In genomic region chr19:30253581-30253996, GRCh38 we compare ENCODE assay signal across 1 cellular context.
TF ChIP-seq lines count a peak whose summit lies in the region.

No MANE protein-coding gene starts in this region.

TF ChIP-seq in HEK293, 187 proteins besides CTCF, POLR2A, EP300 and RAD21 (continued from another document and continues in another):
- TF ChIP-seq REST (tag by site-specific recombination; IDR thresholded peaks at IDR 0.05) (no peak), ZNF2 (tag by site-specific recombination; IDR thresholded peaks at IDR 0.05) (no peak), ZNF211 (tag by site-specific recombination; IDR thresholded peaks at IDR 0.05; ENCODE audit: low read depth) (no peak), ZNF558 (tag by site-specific recombination; IDR thresholded peaks at IDR 0.05) (no peak), ZNF157 (tag by site-specific recombination; IDR thresholded peaks at IDR 0.05) (no peak), ZNF155 (tag by site-specific recombination; IDR thresholded peaks at IDR 0.05) (no peak), ZBTB48 (tag by site-specific recombination; IDR thresholded peaks at IDR 0.05) (no peak), SALL2 (tag by site-specific recombination; IDR thresholded peaks at IDR 0.05; ENCODE audit: borderline replicate concordance) (no peak), TRIM28 (IDR thresholded peaks at IDR 0.05; ENCODE audit: borderline replicate concordance, low read length) (no peak), ZSCAN30 (tag by site-specific recombination; IDR thresholded peaks at IDR 0.05) (no peak), ZNF311 (tag by site-specific recombination; IDR thresholded peaks at IDR 0.05; ENCODE audit: borderline replicate concordance) (no peak), ZNF121 (tag by site-specific recombination; IDR thresholded peaks at IDR 0.05) (no peak), ZNF677 (tag by site-specific recombination; IDR thresholded peaks at IDR 0.05) (no peak), ZSCAN23 (tag by site-specific recombination; IDR thresholded peaks at IDR 0.05) (no peak), ZBTB1 (tag by site-specific recombination; IDR thresholded peaks at IDR 0.05) (no peak), ZNF549 (tag by site-specific recombination; IDR thresholded peaks at IDR 0.05) (no peak), ZNF544 (tag by site-specific recombination; IDR thresholded peaks at IDR 0.05) (no peak), ZNF692 (tag by site-specific recombination; IDR thresholded peaks at IDR 0.05) (0 out of 2 replicates have a peak, but pooled peaks have one; percentile 12), ZNF791 (tag by site-specific recombination; IDR thresholded peaks at IDR 0.05) (no peak), ZNF560 (tag by site-specific recombination; IDR thresholded peaks at IDR 0.05; ENCODE audit: borderline replicate concordance) (no peak), ZFP3 (tag by site-specific recombination; IDR thresholded peaks at IDR 0.05; ENCODE audit: low read depth) (no peak), ZNF426 (tag by site-specific recombination; IDR thresholded peaks at IDR 0.05) (no peak), ZNF169 (tag by site-specific recombination; IDR thresholded peaks at IDR 0.05) (no peak), ZNF354C (tag by site-specific recombination; IDR thresholded peaks at IDR 0.05; ENCODE audit: borderline replicate concordance, low read depth) (no peak), ZNF747 (tag by site-specific recombination; IDR thresholded peaks at IDR 0.05) (no peak), ZNF391 (tag by site-specific recombination; IDR thresholded peaks at IDR 0.05; ENCODE audit: borderline replicate concordance, low read depth) (no peak), SP2 (tag by site-specific recombination; IDR thresholded peaks at IDR 0.05) (peak; percentile 53), ZNF585B (tag by site-specific recombination; IDR thresholded peaks at IDR 0.05) (no peak), ZNF488 (tag by site-specific recombination; IDR thresholded peaks at IDR 0.05) (no peak), ZNF670 (tag by site-specific recombination; IDR thresholded peaks at IDR 0.05; ENCODE audit: low read depth) (no peak), ZNF404 (tag by site-specific recombination; IDR thresholded peaks at IDR 0.05) (no peak), ZNF146 (tag by site-specific recombination; IDR thresholded peaks at IDR 0.05) (no peak), ZNF23 (tag by site-specific recombination; IDR thresholded peaks at IDR 0.05; ENCODE audit: borderline replicate concordance) (no peak), PRDM10 (tag by site-specific recombination; IDR thresholded peaks at IDR 0.05) (0 out of 2 replicates have a peak, but pooled peaks have one; percentile 41), ZNF521 (tag by site-specific recombination; IDR thresholded peaks at IDR 0.05) (no peak), TCF7L2 (IDR thresholded peaks at IDR 0.05; ENCODE audit: borderline replicate concordance, low read depth, low read length) (no peak), ZNF423 (tag by site-specific recombination; IDR thresholded peaks at IDR 0.05) (0 out of 2 replicates have a peak, but pooled peaks have one; percentile 25)
- TF ChIP-seq, protein P1, sequence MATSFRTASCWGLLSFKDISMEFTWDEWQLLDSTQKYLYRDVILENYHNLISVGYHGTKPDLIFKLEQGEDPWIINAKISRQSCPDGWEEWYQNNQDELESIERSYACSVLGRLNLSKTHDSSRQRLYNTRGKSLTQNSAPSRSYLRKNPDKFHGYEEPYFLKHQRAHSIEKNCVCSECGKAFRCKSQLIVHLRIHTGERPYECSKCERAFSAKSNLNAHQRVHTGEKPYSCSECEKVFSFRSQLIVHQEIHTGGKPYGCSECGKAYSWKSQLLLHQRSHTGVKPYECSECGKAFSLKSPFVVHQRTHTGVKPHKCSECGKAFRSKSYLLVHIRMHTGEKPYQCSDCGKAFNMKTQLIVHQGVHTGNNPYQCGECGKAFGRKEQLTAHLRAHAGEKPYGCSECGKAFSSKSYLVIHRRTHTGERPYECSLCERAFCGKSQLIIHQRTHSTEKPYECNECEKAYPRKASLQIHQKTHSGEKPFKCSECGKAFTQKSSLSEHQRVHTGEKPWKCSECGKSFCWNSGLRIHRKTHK (tag by site-specific recombination; IDR thresholded peaks at IDR 0.05), result no peak
- TF ChIP-seq, protein P2, sequence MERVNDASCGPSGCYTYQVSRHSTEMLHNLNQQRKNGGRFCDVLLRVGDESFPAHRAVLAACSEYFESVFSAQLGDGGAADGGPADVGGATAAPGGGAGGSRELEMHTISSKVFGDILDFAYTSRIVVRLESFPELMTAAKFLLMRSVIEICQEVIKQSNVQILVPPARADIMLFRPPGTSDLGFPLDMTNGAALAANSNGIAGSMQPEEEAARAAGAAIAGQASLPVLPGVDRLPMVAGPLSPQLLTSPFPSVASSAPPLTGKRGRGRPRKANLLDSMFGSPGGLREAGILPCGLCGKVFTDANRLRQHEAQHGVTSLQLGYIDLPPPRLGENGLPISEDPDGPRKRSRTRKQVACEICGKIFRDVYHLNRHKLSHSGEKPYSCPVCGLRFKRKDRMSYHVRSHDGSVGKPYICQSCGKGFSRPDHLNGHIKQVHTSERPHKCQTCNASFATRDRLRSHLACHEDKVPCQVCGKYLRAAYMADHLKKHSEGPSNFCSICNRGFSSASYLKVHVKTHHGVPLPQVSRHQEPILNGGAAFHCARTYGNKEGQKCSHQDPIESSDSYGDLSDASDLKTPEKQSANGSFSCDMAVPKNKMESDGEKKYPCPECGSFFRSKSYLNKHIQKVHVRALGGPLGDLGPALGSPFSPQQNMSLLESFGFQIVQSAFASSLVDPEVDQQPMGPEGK (tag by site-specific recombination; IDR thresholded peaks at IDR 0.05), result peak; percentile 88
- TF ChIP-seq, protein P3, sequence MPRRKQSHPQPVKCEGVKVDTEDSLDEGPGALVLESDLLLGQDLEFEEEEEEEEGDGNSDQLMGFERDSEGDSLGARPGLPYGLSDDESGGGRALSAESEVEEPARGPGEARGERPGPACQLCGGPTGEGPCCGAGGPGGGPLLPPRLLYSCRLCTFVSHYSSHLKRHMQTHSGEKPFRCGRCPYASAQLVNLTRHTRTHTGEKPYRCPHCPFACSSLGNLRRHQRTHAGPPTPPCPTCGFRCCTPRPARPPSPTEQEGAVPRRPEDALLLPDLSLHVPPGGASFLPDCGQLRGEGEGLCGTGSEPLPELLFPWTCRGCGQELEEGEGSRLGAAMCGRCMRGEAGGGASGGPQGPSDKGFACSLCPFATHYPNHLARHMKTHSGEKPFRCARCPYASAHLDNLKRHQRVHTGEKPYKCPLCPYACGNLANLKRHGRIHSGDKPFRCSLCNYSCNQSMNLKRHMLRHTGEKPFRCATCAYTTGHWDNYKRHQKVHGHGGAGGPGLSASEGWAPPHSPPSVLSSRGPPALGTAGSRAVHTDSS (tag by site-specific recombination; IDR thresholded peaks at IDR 0.05), result no peak
- TF ChIP-seq, protein P4, sequence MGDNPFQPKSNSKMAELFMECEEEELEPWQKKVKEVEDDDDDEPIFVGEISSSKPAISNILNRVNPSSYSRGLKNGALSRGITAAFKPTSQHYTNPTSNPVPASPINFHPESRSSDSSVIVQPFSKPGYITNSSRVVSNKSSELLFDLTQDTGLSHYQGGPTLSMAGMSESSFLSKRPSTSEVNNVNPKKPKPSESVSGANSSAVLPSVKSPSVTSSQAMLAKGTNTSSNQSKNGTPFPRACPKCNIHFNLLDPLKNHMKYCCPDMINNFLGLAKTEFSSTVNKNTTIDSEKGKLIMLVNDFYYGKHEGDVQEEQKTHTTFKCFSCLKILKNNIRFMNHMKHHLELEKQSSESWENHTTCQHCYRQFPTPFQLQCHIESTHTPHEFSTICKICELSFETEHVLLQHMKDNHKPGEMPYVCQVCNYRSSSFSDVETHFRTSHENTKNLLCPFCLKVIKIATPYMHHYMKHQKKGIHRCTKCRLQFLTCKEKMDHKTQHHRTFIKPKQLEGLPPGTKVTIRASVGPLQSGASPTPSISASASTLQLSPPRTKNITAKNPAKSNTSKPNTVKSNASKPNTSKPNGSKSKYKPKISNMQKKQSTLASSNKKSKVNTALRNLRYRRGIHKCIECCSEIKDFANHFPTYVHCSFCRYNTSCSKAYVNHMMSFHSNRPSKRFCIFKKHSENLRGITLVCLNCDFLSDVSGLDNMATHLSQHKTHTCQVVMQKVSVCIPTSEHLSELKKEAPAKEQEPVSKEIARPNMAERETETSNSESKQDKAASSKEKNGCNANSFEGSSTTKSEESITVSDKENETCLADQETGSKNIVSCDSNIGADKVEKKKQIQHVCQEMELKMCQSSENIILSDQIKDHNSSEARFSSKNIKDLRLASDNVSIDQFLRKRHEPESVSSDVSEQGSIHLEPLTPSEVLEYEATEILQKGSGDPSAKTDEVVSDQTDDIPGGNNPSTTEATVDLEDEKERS (tag by site-specific recombination; IDR thresholded peaks at IDR 0.05), result no peak
- TF ChIP-seq, protein P5, sequence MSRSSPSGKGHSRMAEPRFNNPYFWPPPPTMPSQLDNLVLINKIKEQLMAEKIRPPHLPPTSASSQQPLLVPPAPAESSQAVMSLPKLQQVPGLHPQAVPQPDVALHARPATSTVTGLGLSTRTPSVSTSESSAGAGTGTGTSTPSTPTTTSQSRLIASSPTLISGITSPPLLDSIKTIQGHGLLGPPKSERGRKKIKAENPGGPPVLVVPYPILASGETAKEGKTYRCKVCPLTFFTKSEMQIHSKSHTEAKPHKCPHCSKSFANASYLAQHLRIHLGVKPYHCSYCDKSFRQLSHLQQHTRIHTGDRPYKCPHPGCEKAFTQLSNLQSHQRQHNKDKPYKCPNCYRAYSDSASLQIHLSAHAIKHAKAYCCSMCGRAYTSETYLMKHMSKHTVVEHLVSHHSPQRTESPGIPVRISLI (tag by site-specific recombination; IDR thresholded peaks at IDR 0.05), result peak; percentile 60; the same call in 1 of the 2 replicates
- TF ChIP-seq, protein P6, sequence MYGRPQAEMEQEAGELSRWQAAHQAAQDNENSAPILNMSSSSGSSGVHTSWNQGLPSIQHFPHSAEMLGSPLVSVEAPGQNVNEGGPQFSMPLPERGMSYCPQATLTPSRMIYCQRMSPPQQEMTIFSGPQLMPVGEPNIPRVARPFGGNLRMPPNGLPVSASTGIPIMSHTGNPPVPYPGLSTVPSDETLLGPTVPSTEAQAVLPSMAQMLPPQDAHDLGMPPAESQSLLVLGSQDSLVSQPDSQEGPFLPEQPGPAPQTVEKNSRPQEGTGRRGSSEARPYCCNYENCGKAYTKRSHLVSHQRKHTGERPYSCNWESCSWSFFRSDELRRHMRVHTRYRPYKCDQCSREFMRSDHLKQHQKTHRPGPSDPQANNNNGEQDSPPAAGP (tag by site-specific recombination; IDR thresholded peaks at IDR 0.05), result peak; percentile 98
